Comparison of ENCODE assay signal across 14 cellular contexts in the genomic region with DNA sequence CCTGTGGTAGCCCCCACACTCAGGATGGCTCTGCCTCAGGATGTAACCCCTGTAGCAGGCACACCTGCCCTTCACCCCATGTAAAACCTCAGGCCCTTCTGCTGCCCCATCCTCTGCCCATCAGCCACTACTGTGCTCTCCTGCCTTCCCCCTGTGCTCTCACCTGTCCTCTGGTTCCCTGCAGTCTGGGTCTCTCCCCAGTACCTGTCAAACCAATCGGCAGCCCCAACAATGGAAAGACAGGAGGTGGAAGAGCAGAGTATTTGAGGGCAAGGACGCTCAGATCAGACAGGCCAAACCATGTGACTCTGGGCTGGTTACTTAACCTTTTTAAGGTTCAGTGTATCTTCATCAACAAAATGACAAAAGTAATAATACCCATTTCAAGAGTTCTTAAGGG. TPM values are rescaled to one million over a fixed set of nuclear protein-coding genes. Genes with fewer than 3 reads are reported as not detected.
DNase-seq lines count a peak whose midpoint lies in the region; ATAC-seq and TF ChIP-seq lines count a peak whose summit lies in the region.
"Had no signal": no experiment of that assay in that cellular context is flagged by ENCODE, and none has a peak within 500 bp of the region (broad histone marks: within the 10 kb centered on the region; RNA-seq: fewer than 3 reads in every experiment).

No MANE protein-coding gene starts in this region.

- H3K4me1 ChIP-seq in tibial artery = peaks cover 0 to 93% (median 74%) of the 10 kb centered on the region in 4 donors

- H3K4me3 ChIP-seq in coronary artery (no peak overlapping the region), tibial artery (no peak overlapping the region)

- no peaks in the 10 kb centered on the region for H3K36me3 ChIP-seq in tibial artery

- ATAC-seq in left lobe of liver (no peak), HG02623 (IDR thresholded peaks at IDR 0.05; ENCODE audit: unreplicated experiment) (no peak)

- DNase-seq in OCI-M1 (lab: John Stamatoyannopoulos, UW) = peak; percentile 48
- DNase-seq in coronary artery (ENCODE audit: low spot score) = no peak
- DNase-seq in left lobe of liver (ENCODE audit: low spot score) = peak; percentile 32
- no peak for DNase-seq in tibial artery
- no peak for DNase-seq in OCI-M2 (lab: John Stamatoyannopoulos, UW; ENCODE audit: unreplicated experiment)
- no peak for DNase-seq in NOMO-1 treated with DMSO at 0.1 percent for 48 hours (lab: John Stamatoyannopoulos, UW; ENCODE audit: unreplicated experiment)
- DNase-seq: CD4-positive, alpha-beta memory T cell; DMS79 treated with DMSO at 0.1 percent for 48 hours; EL; HCEC 1CT had no signal

- H3K27me3 ChIP-seq in tibial artery = no peaks in the 10 kb centered on the region

- intact Hi-C loops in tibial artery (cut with DNase I; ENCODE audit: low total_unique reads) = no loop called here

- H3K27ac ChIP-seq in coronary artery (peak overlapping the region; percentile 25 to 85), tibial artery (peak overlapping the region; percentile 76 to 83)
- H3K27ac ChIP-seq: C4-2B, HL-60 had no signal

- no peaks in the 10 kb centered on the region for H3K9me3 ChIP-seq in tibial artery

- no peak for TF ChIP-seq CTCF in coronary artery (IDR thresholded peaks at IDR 0.05)
- TF ChIP-seq CTCF in tibial artery (IDR thresholded peaks at IDR 0.05) = no peak

RNA-seq across cellular contexts. Expression of a gene that starts 30.9 kb away (rescaled TPM):
- 32.0 TPM for total RNA-seq in left lobe of liver

RNA-seq across cellular contexts. Expression of a gene that starts 35.8 kb away (rescaled TPM):
- total RNA-seq in left lobe of liver = 12.5 TPM
- total RNA-seq: B cell; CD4-positive, alpha-beta memory T cell had no signal

RNA-seq across cellular contexts. Expression of a gene that starts 47.6 kb away (rescaled TPM):
- 0.08 TPM for total RNA-seq in left lobe of liver
- total RNA-seq: B cell; CD4-positive, alpha-beta memory T cell had no signal

Comparison
In these comparisons a context has a peak if more than half of its experiments do, and no peak if none do; other contexts are left out.
1. DNase-seq: peak in OCI-M1 (single experiment) and left lobe of liver (single experiment); none in coronary artery (single experiment), tibial artery (0 of 2), OCI-M2 (single experiment) and NOMO-1 treated with DMSO at 0.1 percent for 48 hours (single experiment).